Comparison of ENCODE assay signal across 8 cellular contexts in genomic region chr2:113136828-113137775, GRCh38. TPM values are rescaled to one million over a fixed set of nuclear protein-coding genes. Genes with fewer than 3 reads are reported as not detected.
DNase-seq lines count a peak whose midpoint lies in the region; ATAC-seq and TF ChIP-seq lines count a peak whose summit lies in the region.

No MANE protein-coding gene starts in this region.

- ATAC-seq in CD8-positive, alpha-beta T cell, result peak; percentile 48
- ATAC-seq in GM23338 (peak; percentile 76), thoracic aorta (ENCODE audit: insufficient number of reproducible peaks, low FRiP score, low read depth) (no peak), GM18867 (IDR thresholded peaks at IDR 0.05; ENCODE audit: unreplicated experiment) (no peak), HG03469 (IDR thresholded peaks at IDR 0.05; ENCODE audit: unreplicated experiment) (no peak)

- H3K36me3 ChIP-seq in CD8-positive, alpha-beta T cell (ENCODE audit: insufficient read depth, low read length), result no peaks in the 10 kb centered on the region
- no peaks in the 10 kb centered on the region for H3K36me3 ChIP-seq in GM23338 (ENCODE audit: insufficient read depth)
- no peaks in the 10 kb centered on the region for H3K36me3 ChIP-seq in Peyer's patch
- H3K36me3 ChIP-seq in brain microvascular endothelial cell (replicated peaks), result no peaks in the 10 kb centered on the region
- no peaks in the 10 kb centered on the region for H3K36me3 ChIP-seq in thoracic aorta

- no peak overlapping the region for H3K4me2 ChIP-seq in GM23338

- no peak overlapping the region for H3K27ac ChIP-seq in CD8-positive, alpha-beta T cell (ENCODE audit: low read depth, low read length)
- H3K27ac ChIP-seq in GM23338 (ENCODE audit: low read depth) (no peak overlapping the region), Peyer's patch (no peak overlapping the region), brain microvascular endothelial cell (no peak overlapping the region), thoracic aorta (no peak overlapping the region)

- no peaks in the 10 kb centered on the region for H3K9me3 Mint-ChIP-seq in CD8-positive, alpha-beta T cell
- no peaks in the 10 kb centered on the region for H3K9me3 Mint-ChIP-seq in GM23338

- H2AFZ ChIP-seq in GM23338, result no peak overlapping the region

- no peaks in the 10 kb centered on the region for H3F3A ChIP-seq in GM23338 (replicated peaks; ENCODE audit: low read depth)

- no peaks in the 10 kb centered on the region for H3K36me3 Mint-ChIP-seq in CD8-positive, alpha-beta T cell
- no peaks in the 10 kb centered on the region for H3K36me3 Mint-ChIP-seq in GM23338 (ENCODE audit: low read depth)

- in situ Hi-C loops in brain microvascular endothelial cell (cut with HindIII; ENCODE audit: low pct_ligation_motif_present, low sequenced_read_pairs), result no loop called here

- H3K27ac Mint-ChIP-seq in CD8-positive, alpha-beta T cell, result no peak overlapping the region
- no peak overlapping the region for H3K27ac Mint-ChIP-seq in GM23338

- H3K4me1 Mint-ChIP-seq in CD8-positive, alpha-beta T cell (ENCODE audit: low read depth), result peaks cover 22% of the 10 kb centered on the region
- H3K4me1 Mint-ChIP-seq in GM23338, result no peaks in the 10 kb centered on the region; the same call in 2 of the 3 replicates

- H3K9me3 ChIP-seq in CD8-positive, alpha-beta T cell (ENCODE audit: low read length), result no peaks in the 10 kb centered on the region
- H3K9me3 ChIP-seq in Peyer's patch (no peaks in the 10 kb centered on the region), thoracic aorta (no peaks in the 10 kb centered on the region)

- DNase-seq in CD8-positive, alpha-beta T cell, result peak in 3 of 7 experiments; percentile 42 to 60 (median 48)
- peak; percentile 85 for DNase-seq in GM23338 (ENCODE audit: low spot score)
- DNase-seq in Peyer's patch, result peak in 2 of 3 donors; percentile 45 to 73
- peak; percentile 41 for DNase-seq in brain microvascular endothelial cell
- DNase-seq in kidney tubule cell (ENCODE audit: low spot score), result peak; percentile 60
- no peak for DNase-seq in thoracic aorta (ENCODE audit: low spot score)

- H3K79me2 ChIP-seq in GM23338 (replicated peaks; ENCODE audit: insufficient read depth), result no peaks in the 10 kb centered on the region

- TF ChIP-seq POLR2A in Peyer's patch (IDR thresholded peaks at IDR 0.05), result no peak

- no peak overlapping the region for H3K4me3 Mint-ChIP-seq in CD8-positive, alpha-beta T cell
- H3K4me3 Mint-ChIP-seq in GM23338, result no peak overlapping the region; the same call in 2 of the 3 replicates

- CTCF ChIA-PET in CD8-positive, alpha-beta T cell (lab: Charles Lee), result interaction anchor here (0.6 to 11.3 kb wide), 51 partner anchors 8 to 262 kb away, joined by 3 to 368 read pairs (median 5); partner anchors contain the start of gene PSD4

- intact Hi-C loops in CD8-positive, alpha-beta T cell (cut with DNase I, micrococcal nuclease), result loop anchor here (1.0 to 5.0 kb wide), 4 partner anchors 43 to 255 kb away; no protein-coding TSS in a partner anchor

- no peak overlapping the region for H3K4me3 ChIP-seq in CD8-positive, alpha-beta T cell (ENCODE audit: low read depth, low read length)
- H3K4me3 ChIP-seq in GM23338 (no peak overlapping the region), Peyer's patch (no peak overlapping the region), brain microvascular endothelial cell (ENCODE audit: low read depth, low read length) (no peak overlapping the region), thoracic aorta (no peak overlapping the region)

- H3K27me3 ChIP-seq in CD8-positive, alpha-beta T cell (ENCODE audit: insufficient read depth, low read length), result no peaks in the 10 kb centered on the region
- H3K27me3 ChIP-seq in GM23338 (ENCODE audit: insufficient read depth) (no peaks in the 10 kb centered on the region), Peyer's patch (no peaks in the 10 kb centered on the region), brain microvascular endothelial cell (replicated peaks) (peaks cover 1% of the 10 kb centered on the region), thoracic aorta (replicated peaks; ENCODE audit: insufficient read depth) (no peaks in the 10 kb centered on the region)

- no peaks in the 10 kb centered on the region for H3K9me2 ChIP-seq in GM23338 (ENCODE audit: insufficient read depth)

- TF ChIP-seq CTCF in CD8-positive, alpha-beta T cell (IDR thresholded peaks at IDR 0.05), result peak; percentile 65
- peak; percentile 77 to 80 for TF ChIP-seq CTCF in GM23338 (conservative IDR thresholded peaks at IDR 0.05; ENCODE audit: low read depth in 2 of 2)
- TF ChIP-seq CTCF in Peyer's patch (IDR thresholded peaks at IDR 0.05), result peak; percentile 38 to 76 (median 72)
- peak; percentile 75 for TF ChIP-seq CTCF in brain microvascular endothelial cell (IDR thresholded peaks at IDR 0.05; ENCODE audit: low read depth, low read length, missing control alignments)
- peak; percentile 24 for TF ChIP-seq CTCF in thoracic aorta (IDR thresholded peaks at IDR 0.05)

- POLR2A ChIA-PET in CD8-positive, alpha-beta T cell (lab: Charles Lee), result interaction anchor here (0.9 to 2.9 kb wide), 7 partner anchors 15 to 69 kb away, joined by 3 to 20 read pairs (median 9); partner anchors contain the start of gene PSD4

- H3K4me1 ChIP-seq in CD8-positive, alpha-beta T cell (ENCODE audit: insufficient read depth, low read length), result peaks cover 9% of the 10 kb centered on the region
- no peaks in the 10 kb centered on the region for H3K4me1 ChIP-seq in GM23338 (ENCODE audit: insufficient read depth)
- H3K4me1 ChIP-seq in Peyer's patch, result peaks cover 0 to 6% (median 0%) of the 10 kb centered on the region in 4 donors
- no peaks in the 10 kb centered on the region for H3K4me1 ChIP-seq in thoracic aorta (ENCODE audit: control insufficient read depth in 1 of 2, low read depth in 2 of 2)

- H3K27me3 Mint-ChIP-seq in CD8-positive, alpha-beta T cell (ENCODE audit: low read depth), result no peaks in the 10 kb centered on the region
- H3K27me3 Mint-ChIP-seq in GM23338 (ENCODE audit: insufficient read depth, low read depth, poor library complexity), result no peaks in the 10 kb centered on the region

- H4K20me1 ChIP-seq in GM23338 (replicated peaks; ENCODE audit: insufficient read depth), result no peaks in the 10 kb centered on the region

TF ChIP-seq in GM23338, 12 proteins besides CTCF, POLR2A, EP300 and RAD21 (continues in another document):
- TF ChIP-seq EZH2 (IDR thresholded peaks at IDR 0.05; ENCODE audit: low read depth, unreplicated experiment) (no peak), POLR2AphosphoS5 (IDR thresholded peaks at IDR 0.05; ENCODE audit: low read depth) (no peak), STAT1 (IDR thresholded peaks at IDR 0.05; ENCODE audit: unreplicated experiment) (no peak), ZNF114 (CRISPR knock-in tag; IDR thresholded peaks at IDR 0.05) (no peak), ETS1 (IDR thresholded peaks at IDR 0.05) (no peak), CREB1 (CRISPR knock-in tag; IDR thresholded peaks at IDR 0.05; ENCODE audit: low read depth) (no peak), EZH2phosphoT487 (IDR thresholded peaks at IDR 0.05; ENCODE audit: unreplicated experiment) (no peak)

RNA-seq across cellular contexts. Expression of gene IL1RN, which starts 9.7 kb away (rescaled TPM):
- not detected for total RNA-seq in CD8-positive, alpha-beta T cell
- not detected in 2 replicates for total RNA-seq in GM23338 (2014; rRNA removed; shearing (Covaris generic))
- polyA plus RNA-seq in GM23338 (2016; fragmentation: Nextera tagmentation; extraction: Ambion mirVana), result not detected in 2 replicates
- total RNA-seq in Peyer's patch (10 to 100 TPM in 2 of 4 donors, 1 to 10 TPM in 1, not detected in 1; 8.0 to 42.7 (median 17.7) TPM), thoracic aorta (1 to 10 TPM; 1.6 to 8.6 TPM)

RNA-seq across cellular contexts. Expression of gene PSD4, which starts 36.7 kb away (rescaled TPM):
- 10 to 100 TPM; 80.6 to 86.2 TPM for total RNA-seq in CD8-positive, alpha-beta T cell
- 0.66 and 1.1 TPM in 2 replicates for total RNA-seq in GM23338 (2014; rRNA removed; shearing (Covaris generic))
- polyA plus RNA-seq in GM23338 (2016; fragmentation: Nextera tagmentation; extraction: Ambion mirVana), result 0.06 and 0.19 TPM in 2 replicates
- total RNA-seq in Peyer's patch (100 to 1,000 TPM; 125 to 284 (median 212) TPM), thoracic aorta (10 to 100 TPM; 13.1 to 16.9 TPM)

Comparison
In these comparisons a context has a peak if more than half of its experiments do, and no peak if none do; other contexts are left out.
1. ATAC-seq: peak in CD8-positive, alpha-beta T cell (single experiment) and GM23338 (single experiment); none in thoracic aorta (single experiment), GM18867 (single experiment) and HG03469 (single experiment).
2. CTCF ChIP-seq: peak in every context shown above with its lines; median percentile 78 in GM23338; 75 in brain microvascular endothelial cell; 72 in Peyer's patch; 65 in CD8-positive, alpha-beta T cell; 24 in thoracic aorta.
3. RNA of gene PSD4, which starts 36.7 kb away (total RNA-seq): 125 to 284 TPM in Peyer's patch and 80.6 to 86.2 TPM in CD8-positive, alpha-beta T cell; 13.1 to 16.9 TPM in thoracic aorta and 0.66 to 1.1 TPM in GM23338; every median in the first group is over 4 times any median in the second.